29 cellular contexts compared by ENCODE assay signal in genomic region chr11:93820847-93821246, GRCh38. TPM values are rescaled to one million over a fixed set of nuclear protein-coding genes. Genes with fewer than 3 reads are reported as not detected.
"Had no signal": no experiment of that assay in that cellular context is flagged by ENCODE, and none has a peak within 500 bp of the region (broad histone marks: within the 10 kb centered on the region; RNA-seq: fewer than 3 reads in every experiment).

No MANE protein-coding gene starts in this region.

- H3K9me3 ChIP-seq: heart left ventricle, left ventricle myocardium inferior, neutrophil, psoas muscle, right atrium auricular region, spleen, suprapubic skin, thoracic aorta, tibial artery, upper lobe of right lung had no signal

- H3K27me3 ChIP-seq: heart left ventricle, neural progenitor cell, neutrophil, right atrium auricular region, spleen, suprapubic skin, tibial artery, upper lobe of right lung had no signal

- DNase-seq: heart left ventricle; islet precursor cell; left ventricle myocardium inferior; midbrain; naive thymus-derived CD8-positive, alpha-beta T cell; nephron progenitor cell; occipital lobe; psoas muscle; spleen; stimulated activated CD4-positive, alpha-beta T cell treated with anti-CD3 and anti-CD28 coated beads, Interleukin-4, amount 100 ng/mL, for 24 hours; stimulated activated naive CD4-positive, alpha-beta T cell; tibial artery; trophoblast cell; upper lobe of right lung had no signal

- H3K9me3 Mint-ChIP-seq: nephron progenitor cell; neural progenitor cell; stimulated activated effector memory CD8-positive, alpha-beta T cell treated with anti-CD3 and anti-CD28 coated beads, Interleukin-12 subunit alpha, Interleukin-12 subunit beta, amount 100 ng/mL, for 72 hours; stimulated activated naive CD8-positive, alpha-beta T cell treated with anti-CD3 and anti-CD28 coated beads, Interleukin-15, Interleukin-2, amounts not matched to agents 100 ng/mL and 50 ng/mL, for 24 hours had no signal

- H3K36me3 ChIP-seq: neural progenitor cell, right atrium auricular region, thoracic aorta had no signal

- H3K4me3 ChIP-seq: heart left ventricle, left ventricle myocardium inferior, lung, neural progenitor cell, psoas muscle, right atrium auricular region, skin epidermis, spleen, suprapubic skin, thoracic aorta, tibial artery, upper lobe of right lung had no signal

- H3K27ac Mint-ChIP-seq: nephron progenitor cell; neural progenitor cell; stimulated activated effector memory CD8-positive, alpha-beta T cell treated with anti-CD3 and anti-CD28 coated beads, Interleukin-12 subunit alpha, Interleukin-12 subunit beta, amount 100 ng/mL, for 72 hours; stimulated activated naive CD8-positive, alpha-beta T cell treated with anti-CD3 and anti-CD28 coated beads, Interleukin-15, Interleukin-2, amounts not matched to agents 100 ng/mL and 50 ng/mL, for 24 hours had no signal

- H3K9ac ChIP-seq: neural progenitor cell, parathyroid adenoma had no signal

- H3K4me1 Mint-ChIP-seq: stimulated activated effector memory CD8-positive, alpha-beta T cell treated with anti-CD3 and anti-CD28 coated beads, Interleukin-12 subunit alpha, Interleukin-12 subunit beta, amount 100 ng/mL, for 72 hours had no signal

- H2AFZ ChIP-seq: neural progenitor cell, parathyroid adenoma had no signal

- FAIRE-seq: urothelium cell line had no signal

- H3K4me1 ChIP-seq: parathyroid adenoma, psoas muscle, spleen, suprapubic skin, tibial artery, upper lobe of right lung had no signal

- H3K27me3 Mint-ChIP-seq: naive thymus-derived CD8-positive, alpha-beta T cell; stimulated activated naive CD8-positive, alpha-beta T cell treated with anti-CD3 and anti-CD28 coated beads, Interleukin-15, Interleukin-2, amounts not matched to agents 100 ng/mL and 50 ng/mL, for 24 hours had no signal

- H3K4me3 Mint-ChIP-seq: naive thymus-derived CD8-positive, alpha-beta T cell; nephron progenitor cell; neural progenitor cell; stimulated activated effector memory CD8-positive, alpha-beta T cell treated with anti-CD3 and anti-CD28 coated beads, Interleukin-12 subunit alpha, Interleukin-12 subunit beta, amount 100 ng/mL, for 72 hours; stimulated activated naive CD8-positive, alpha-beta T cell treated with anti-CD3 and anti-CD28 coated beads, Interleukin-15, Interleukin-2, amounts not matched to agents 100 ng/mL and 50 ng/mL, for 24 hours had no signal

- H3K27ac ChIP-seq: heart left ventricle, left ventricle myocardium inferior, neural progenitor cell, neutrophil, parathyroid adenoma, psoas muscle, right atrium auricular region, skin epidermis, spleen, suprapubic skin, thoracic aorta, tibial artery, upper lobe of right lung had no signal

- ATAC-seq: heart left ventricle; naive thymus-derived CD8-positive, alpha-beta T cell; psoas muscle; sciatic nerve; upper lobe of right lung had no signal

- H3K79me2 ChIP-seq: parathyroid adenoma had no signal

RNA-seq across cellular contexts. Expression of gene VSTM5, which starts 29.6 kb away (rescaled TPM):
- total RNA-seq: left ventricle myocardium inferior; mesenteric fat pad; naive thymus-derived CD8-positive, alpha-beta T cell; osteocyte; right atrium auricular region; spleen; subcutaneous adipose tissue; thoracic aorta; upper lobe of right lung had no signal
- polyA plus RNA-seq: naive thymus-derived CD8-positive, alpha-beta T cell; spleen had no signal
